ENCODE assay signal across 26 cellular contexts in the genomic region with DNA sequence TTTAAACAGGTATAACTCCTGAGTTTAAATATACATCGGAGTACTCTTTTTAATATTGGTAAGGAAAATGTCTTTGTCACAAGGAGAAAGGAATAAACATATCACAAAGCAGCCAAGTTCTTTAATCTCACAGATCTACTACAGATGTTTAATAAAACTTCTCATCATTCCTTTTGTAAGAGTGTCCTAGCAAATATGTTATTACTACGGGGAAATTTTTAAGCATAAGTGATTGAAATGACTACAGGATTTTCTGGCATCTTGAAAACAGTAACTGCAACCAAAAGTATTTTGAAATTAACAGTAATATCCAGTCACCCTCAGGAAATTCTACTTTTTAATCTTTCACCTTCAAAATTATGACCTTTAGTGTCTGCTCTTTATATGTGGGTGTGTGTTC.
"Had no signal": no experiment of that assay in that cellular context is flagged by ENCODE, and none has a peak within 500 bp of the region (broad histone marks: within the 10 kb centered on the region; RNA-seq: fewer than 3 reads in every experiment).

No MANE protein-coding gene starts in this region.

- H3K9me3 ChIP-seq: SK-N-SH had no signal

- H3K36me3 Mint-ChIP-seq: IgD-negative memory B cell, T-cell had no signal

- H3K4me3 Mint-ChIP-seq: IgD-negative memory B cell, T-cell had no signal

- H3K9ac ChIP-seq: KMS-11, SK-N-SH had no signal

- H3K9me3 Mint-ChIP-seq: IgD-negative memory B cell, T-cell had no signal

- H3K4me2 ChIP-seq: KMS-11, SK-N-SH had no signal

- H3K27ac ChIP-seq: HL-60, KMS-11, RWPE1 had no signal

- H3K4me3 ChIP-seq: K562 had no signal

- H3K27me3 Mint-ChIP-seq: IgD-negative memory B cell had no signal

- DNase-seq: MV-4-11; NCI-H1048; NCI-H1105; NCI-H1417; NCI-H1436 treated with DMSO at 0.1 percent for 48 hours; NCI-H1694; NCI-H187 treated with DMSO at 0.1 percent for 48 hours; NCI-H2029 treated with DMSO at 0.1 percent for 48 hours; NCI-H2227 treated with DMSO at 0.1 percent for 48 hours; NCI-H446; NCI-H510A; NCI-H524 treated with DMSO at 0.1 percent for 48 hours; NCI-H69; NCI-H774; NK-92 treated with Interleukin-12 subunit alpha and Interleukin-12 subunit beta, amount 100 ng/mL, for 24 hours; PC-3; SHP77; SK-N-SH; SW 1271; T-cell had no signal

- H3K4me1 Mint-ChIP-seq: T-cell had no signal

- H3K27ac Mint-ChIP-seq: IgD-negative memory B cell, T-cell had no signal

- ATAC-seq: K562, Panc1, PC-3, T-cell had no signal
